ENCODE assay signal across 22 cellular contexts in the genomic region with DNA sequence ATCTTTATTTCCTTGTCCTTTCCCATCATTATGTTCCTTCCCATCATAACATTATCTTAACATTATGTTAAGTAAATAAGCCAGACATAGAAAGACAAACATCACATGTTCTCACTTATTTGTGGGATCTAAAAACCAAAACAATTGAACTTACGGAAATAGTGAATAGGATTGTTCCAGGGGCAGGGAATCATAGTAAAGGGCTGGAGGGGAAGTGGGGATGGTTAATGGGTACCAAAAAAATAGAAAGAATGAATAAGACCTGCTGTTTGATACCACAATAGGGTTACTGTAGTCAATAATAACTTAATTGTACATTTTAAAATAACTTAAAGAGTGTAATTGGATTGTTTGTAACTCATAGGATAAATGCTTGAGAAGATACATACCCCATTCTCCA. TPM values are rescaled to one million over a fixed set of nuclear protein-coding genes. Genes with fewer than 3 reads are reported as not detected.
DNase-seq lines count a peak whose midpoint lies in the region; ATAC-seq lines count a peak whose summit lies in the region.
"Had no signal": no experiment of that assay in that cellular context is flagged by ENCODE, and none has a peak within 500 bp of the region (broad histone marks: within the 10 kb centered on the region; RNA-seq: fewer than 3 reads in every experiment).

No MANE protein-coding gene starts in this region.

- DNase-seq in activated CD4-positive, alpha-beta T cell treated with anti-CD3 and anti-CD28 coated beads for 36 hours = no peak
- DNase-seq in activated CD4-positive, alpha-beta T cell treated with anti-CD3 and anti-CD28 coated beads for 4 hours = no peak
- no peak for DNase-seq in activated naive CD4-positive, alpha-beta T cell treated with anti-CD3 and anti-CD28 coated beads, Interleukin-2, amount 50 U/mL, for 16 hours
- no peak for DNase-seq in naive thymus-derived CD4-positive, alpha-beta T cell
- no peak for DNase-seq in medulla oblongata (ENCODE audit: extremely low spot score)
- no peak for DNase-seq in islet precursor cell
- DNase-seq: CD8-positive, alpha-beta T cell; DND-41; GM23248; KBM-7; NCI-H1694; NCI-H2171; NCI-H345; NCI-H524; OCI-M1 had no signal

- peaks cover 4% of the 10 kb centered on the region for H3K36me3 Mint-ChIP-seq in activated CD4-positive, alpha-beta T cell treated with anti-CD3 and anti-CD28 coated beads for 36 hours (ENCODE audit: low read depth)
- peaks cover 2% of the 10 kb centered on the region for H3K36me3 Mint-ChIP-seq in activated naive CD4-positive, alpha-beta T cell treated with anti-CD3 and anti-CD28 coated beads, Interleukin-2, amount 50 U/mL, for 24 hours
- no peaks in the 10 kb centered on the region for H3K36me3 Mint-ChIP-seq in activated T-helper 17 cell treated with anti-CD3 and anti-CD28 coated beads, Interleukin-2, amount 50 U/mL, for 72 hours (ENCODE audit: low read depth)
- H3K36me3 Mint-ChIP-seq in naive thymus-derived CD4-positive, alpha-beta T cell = peaks cover 0 to 14% (median 0%) of the 10 kb centered on the region in 5 donors
- H3K36me3 Mint-ChIP-seq: CD8-positive, alpha-beta T cell had no signal

- no peak overlapping the region for H3K4me3 Mint-ChIP-seq in activated CD4-positive, alpha-beta T cell treated with anti-CD3 and anti-CD28 coated beads for 36 hours
- peak overlapping the region; percentile 34 for H3K4me3 Mint-ChIP-seq in activated naive CD4-positive, alpha-beta T cell treated with anti-CD3 and anti-CD28 coated beads, Interleukin-2, amount 50 U/mL, for 24 hours
- peak overlapping the region; percentile 63 for H3K4me3 Mint-ChIP-seq in activated T-helper 17 cell treated with anti-CD3 and anti-CD28 coated beads, Interleukin-2, amount 50 U/mL, for 72 hours
- H3K4me3 Mint-ChIP-seq in naive thymus-derived CD4-positive, alpha-beta T cell = peak overlapping the region in 6 of 10 donors; percentile 6 to 67 (median 18)
- H3K4me3 Mint-ChIP-seq: CD8-positive, alpha-beta T cell had no signal

- H3K9me3 Mint-ChIP-seq in activated CD4-positive, alpha-beta T cell treated with anti-CD3 and anti-CD28 coated beads for 36 hours (ENCODE audit: low read depth) = no peaks in the 10 kb centered on the region
- no peaks in the 10 kb centered on the region for H3K9me3 Mint-ChIP-seq in activated naive CD4-positive, alpha-beta T cell treated with anti-CD3 and anti-CD28 coated beads, Interleukin-2, amount 50 U/mL, for 24 hours
- H3K9me3 Mint-ChIP-seq in activated T-helper 17 cell treated with anti-CD3 and anti-CD28 coated beads, Interleukin-2, amount 50 U/mL, for 72 hours = no peaks in the 10 kb centered on the region
- peaks cover 0 to 9% (median 0%) of the 10 kb centered on the region in 11 donors for H3K9me3 Mint-ChIP-seq in naive thymus-derived CD4-positive, alpha-beta T cell
- H3K9me3 Mint-ChIP-seq: CD8-positive, alpha-beta T cell had no signal

- POLR2A ChIA-PET in activated CD4-positive, alpha-beta T cell treated with anti-CD3 and anti-CD28 coated beads for 36 hours (lab: Charles Lee) = no interaction called here
- POLR2A ChIA-PET in naive thymus-derived CD4-positive, alpha-beta T cell (lab: Charles Lee) = interaction anchor here (0.6 to 5.0 kb wide), 4 partner anchors 12 to 37 kb away, joined by 3 to 57 read pairs (median 6); a partner anchor contains a TSS

- CTCF ChIA-PET in activated CD4-positive, alpha-beta T cell treated with anti-CD3 and anti-CD28 coated beads for 36 hours (lab: Charles Lee) = interaction anchor here (0.7 to 1.2 kb wide), 2 partner anchors 12 to 171 kb away, joined by 3 read pairs; no protein-coding TSS in a partner anchor
- CTCF ChIA-PET in naive thymus-derived CD4-positive, alpha-beta T cell (lab: Charles Lee) = no interaction called here

- ATAC-seq in activated CD4-positive, alpha-beta T cell treated with anti-CD3 and anti-CD28 coated beads for 36 hours = no peak
- no peak for ATAC-seq in activated T-helper 17 cell treated with anti-CD3 and anti-CD28 coated beads, Interleukin-2, amount 50 U/mL, for 72 hours (replicated peaks)
- no peak for ATAC-seq in naive thymus-derived CD4-positive, alpha-beta T cell
- ATAC-seq: CD8-positive, alpha-beta T cell; HepG2 had no signal

- H3K27ac ChIP-seq in naive thymus-derived CD4-positive, alpha-beta T cell (ENCODE audit: low read depth, low read length) = no peak overlapping the region
- H3K27ac ChIP-seq: 22Rv1; BLaER1 treated with 17β-estradiol and CSF1 and Interleukin-3, amounts not matched to agents 10 nM and 100 nM; GM23248; HL-60 had no signal

- no peak overlapping the region for H3K4me3 ChIP-seq in naive thymus-derived CD4-positive, alpha-beta T cell (ENCODE audit: low read length)
- H3K4me3 ChIP-seq: BLaER1 treated with 17β-estradiol and CSF1 and Interleukin-3, amounts not matched to agents 10 nM and 100 nM; GM23248; HAP-1 had no signal

- no peaks in the 10 kb centered on the region for H3K36me3 ChIP-seq in naive thymus-derived CD4-positive, alpha-beta T cell (ENCODE audit: control insufficient read depth in 2 of 3, insufficient read depth in 3 of 3, low read length in 3 of 3)
- H3K36me3 ChIP-seq: BLaER1 treated with 17β-estradiol and CSF1 and Interleukin-3, amounts not matched to agents 10 nM and 100 nM; HAP-1 had no signal

- peaks cover 80% of the 10 kb centered on the region for H3K4me1 Mint-ChIP-seq in activated CD4-positive, alpha-beta T cell treated with anti-CD3 and anti-CD28 coated beads for 36 hours
- H3K4me1 Mint-ChIP-seq in activated naive CD4-positive, alpha-beta T cell treated with anti-CD3 and anti-CD28 coated beads, Interleukin-2, amount 50 U/mL, for 24 hours = peaks cover 85% of the 10 kb centered on the region
- peaks cover 45% of the 10 kb centered on the region for H3K4me1 Mint-ChIP-seq in activated T-helper 17 cell treated with anti-CD3 and anti-CD28 coated beads, Interleukin-2, amount 50 U/mL, for 72 hours
- H3K4me1 Mint-ChIP-seq in naive thymus-derived CD4-positive, alpha-beta T cell = peaks cover 33 to 88% (median 79%) of the 10 kb centered on the region in 7 donors

- H3K4me1 ChIP-seq in naive thymus-derived CD4-positive, alpha-beta T cell (ENCODE audit: control insufficient read depth in 2 of 2, insufficient read depth in 2 of 2, low read length in 2 of 2) = peaks cover 0 to 41% of the 10 kb centered on the region in 2 donors

- no peaks in the 10 kb centered on the region for H3K9me3 ChIP-seq in naive thymus-derived CD4-positive, alpha-beta T cell (ENCODE audit: control insufficient read depth in 2 of 3, low read length in 3 of 3)
- H3K9me3 ChIP-seq: HAP-1 had no signal

- H3K27ac Mint-ChIP-seq in activated CD4-positive, alpha-beta T cell treated with anti-CD3 and anti-CD28 coated beads for 36 hours = peak overlapping the region; percentile 56
- H3K27ac Mint-ChIP-seq in activated naive CD4-positive, alpha-beta T cell treated with anti-CD3 and anti-CD28 coated beads, Interleukin-2, amount 50 U/mL, for 24 hours = peak overlapping the region; percentile 93
- H3K27ac Mint-ChIP-seq in activated T-helper 17 cell treated with anti-CD3 and anti-CD28 coated beads, Interleukin-2, amount 50 U/mL, for 72 hours = peak overlapping the region; percentile 25
- peak overlapping the region in 7 of 9 donors; percentile 37 to 75 (median 66) for H3K27ac Mint-ChIP-seq in naive thymus-derived CD4-positive, alpha-beta T cell
- H3K27ac Mint-ChIP-seq: CD8-positive, alpha-beta T cell had no signal

- intact Hi-C loops in activated CD4-positive, alpha-beta T cell treated with anti-CD3 and anti-CD28 coated beads for 36 hours (cut with DNase I, micrococcal nuclease) = loop anchor here in 1 of 2 experiments (1.0 kb wide), 1 partner anchor 10 kb away; no protein-coding TSS in a partner anchor
- intact Hi-C loops in naive thymus-derived CD4-positive, alpha-beta T cell (cut with micrococcal nuclease) = loop anchor here in 1 of 2 donors (2.0 kb wide), 1 partner anchor 13 kb away; no protein-coding TSS in a partner anchor

- H3K27me3 ChIP-seq in naive thymus-derived CD4-positive, alpha-beta T cell (ENCODE audit: control insufficient read depth in 2 of 2, insufficient read depth in 2 of 2, low read length in 2 of 2) = no peaks in the 10 kb centered on the region
- H3K27me3 ChIP-seq: BLaER1 treated with 17β-estradiol and CSF1 and Interleukin-3, amounts not matched to agents 10 nM and 100 nM had no signal

- no peaks in the 10 kb centered on the region for H3K27me3 Mint-ChIP-seq in activated CD4-positive, alpha-beta T cell treated with anti-CD3 and anti-CD28 coated beads for 36 hours
- no peaks in the 10 kb centered on the region for H3K27me3 Mint-ChIP-seq in activated naive CD4-positive, alpha-beta T cell treated with anti-CD3 and anti-CD28 coated beads, Interleukin-2, amount 50 U/mL, for 24 hours
- H3K27me3 Mint-ChIP-seq in activated T-helper 17 cell treated with anti-CD3 and anti-CD28 coated beads, Interleukin-2, amount 50 U/mL, for 72 hours = no peaks in the 10 kb centered on the region
- no peaks in the 10 kb centered on the region for H3K27me3 Mint-ChIP-seq in naive thymus-derived CD4-positive, alpha-beta T cell

RNA-seq across cellular contexts. Expression of a gene that starts 36.7 kb away (rescaled TPM):
- total RNA-seq in activated CD4-positive, alpha-beta T cell treated with anti-CD3 and anti-CD28 coated beads for 36 hours = 100 to 1,000 TPM; 317 to 481 TPM
- total RNA-seq in activated T-helper 17 cell treated with anti-CD3 and anti-CD28 coated beads, Interleukin-2, amount 50 U/mL, for 72 hours = 100 to 1,000 TPM; 322 to 452 TPM
- 100 to 1,000 TPM; 459 to 675 (median 508) TPM for total RNA-seq in naive thymus-derived CD4-positive, alpha-beta T cell
- 100 to 1,000 TPM; 371 to 389 TPM for polyA plus RNA-seq in naive thymus-derived CD4-positive, alpha-beta T cell

Comparison
In these comparisons a context has a peak if more than half of its experiments do, and no peak if none do; other contexts are left out.
1. H3K27ac Mint-ChIP-seq: peak in every context shown above with its lines; median percentile 93 in activated naive CD4-positive, alpha-beta T cell treated with anti-CD3 and anti-CD28 coated beads, Interleukin-2, amount 50 U/mL, for 24 hours; 66 in naive thymus-derived CD4-positive, alpha-beta T cell; 56 in activated CD4-positive, alpha-beta T cell treated with anti-CD3 and anti-CD28 coated beads for 36 hours; 25 in activated T-helper 17 cell treated with anti-CD3 and anti-CD28 coated beads, Interleukin-2, amount 50 U/mL, for 72 hours.